ENCODE assay signal across 9 cellular contexts in the genomic region with DNA sequence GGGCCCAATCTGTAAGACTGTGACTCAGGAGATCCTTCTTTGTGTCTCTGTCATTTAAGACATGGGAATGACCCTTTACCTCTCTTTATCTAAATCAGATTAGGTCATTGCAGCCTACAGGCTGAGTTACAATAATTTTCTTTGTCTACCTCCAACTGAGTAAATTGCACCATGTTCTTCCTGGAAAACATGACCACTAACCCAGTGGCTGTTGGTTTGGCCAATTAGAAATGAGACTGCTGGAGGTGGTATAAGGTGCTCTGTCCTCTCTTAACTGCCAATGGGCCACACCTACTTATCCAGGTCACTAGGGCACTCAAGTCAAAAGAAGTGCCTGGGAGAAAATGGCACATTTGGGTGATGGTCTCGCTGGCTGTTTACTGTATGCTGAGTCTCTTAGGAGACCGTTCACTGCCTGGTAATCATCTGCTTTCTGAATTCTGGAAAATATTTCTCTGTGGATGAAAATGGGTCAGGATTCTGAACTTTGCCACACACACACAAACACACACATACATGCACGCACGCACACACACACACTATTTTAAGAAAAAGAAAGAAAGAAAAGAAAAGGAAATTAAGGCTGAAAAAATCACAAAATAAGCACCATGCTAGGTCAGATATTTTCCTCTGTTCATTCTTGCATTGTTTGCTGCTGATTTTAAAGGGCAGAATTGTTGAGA. TPM values are rescaled to one million over a fixed set of nuclear protein-coding genes. Genes with fewer than 3 reads are reported as not detected.
DNase-seq lines count a peak whose midpoint lies in the region; ATAC-seq, FAIRE-seq and TF ChIP-seq lines count a peak whose summit lies in the region.
"Had no signal": no experiment of that assay in that cellular context is flagged by ENCODE, and none has a peak within 500 bp of the region (broad histone marks: within the 10 kb centered on the region; RNA-seq: fewer than 3 reads in every experiment).

No MANE protein-coding gene starts in this region.

- 94% methylated on average over 4 of the region's 4 CpGs for WGBS in GM12878 (ENCODE audit: insufficient coverage, insufficient replicate concordance, low lambda C conversion rate, missing lambda C conversion rate)

- SMC1A ChIA-PET in GM12878 (lab: Charles Lee; ENCODE audit: uncharacterized antibody, unreplicated experiment): interaction anchor here (1.0 to 8.4 kb wide), 6 partner anchors 10 to 63 kb away, joined by 3 to 329 read pairs (median 36); partner anchors contain the start of gene STAMBPL1

- RAD21 ChIA-PET in GM12878 (lab: Charles Lee; ENCODE audit: unreplicated experiment): interaction anchor here (1.0 to 7.9 kb wide), 6 partner anchors 9 to 97 kb away, joined by 3 to 249 read pairs (median 66); partner anchors contain the start of gene FAS

- ATAC-seq in GM12878 (no peak), mucosa of descending colon (peak; percentile 91), HG03565 (IDR thresholded peaks at IDR 0.05; ENCODE audit: unreplicated experiment) (no peak)

- H4K20me1 ChIP-seq in GM12878 (ENCODE audit: control insufficient read depth, insufficient read depth): no peaks in the 10 kb centered on the region

- H3K4me3 ChIP-seq in AG10803 (ENCODE audit: low read length) (no peak overlapping the region), GM12878 (no peak overlapping the region), mucosa of descending colon (peak overlapping the region; percentile 1)

- no peak for TF ChIP-seq EP300 in GM12878 (IDR thresholded peaks at IDR 0.05; ENCODE audit: borderline replicate concordance in 1 of 2, control insufficient read depth in 1 of 2, low read depth in 2 of 2, low read length in 2 of 2)

- DNase-seq in AG10803 (ENCODE audit: low read depth) (peak; percentile 31), HuH-7 (ENCODE audit: low spot score) (peak; percentile 39), GM12878 (ENCODE audit: low read depth, low spot score) (no peak), mucosa of descending colon (peak in 1 of 3 donors; percentile 78), cerebellar cortex (ENCODE audit: low spot score) (no peak), NCI-H2171 (lab: John Stamatoyannopoulos, UW) (no peak), HUDEP-2 (lab: John Stamatoyannopoulos, UW; ENCODE audit: unreplicated experiment in 76 of 76) (no peak)
- DNase-seq: amniotic stem cell had no signal

- H3K9ac ChIP-seq in GM12878 (ENCODE audit: control insufficient read depth, insufficient read depth, low read length): no peak overlapping the region

- CTCF ChIA-PET in GM12878 (lab: Yijun Ruan, JAX): interaction anchor here (1.0 to 6.6 kb wide), 4 partner anchors 10 to 60 kb away, joined by 5 to 116 read pairs (median 6); no protein-coding TSS in a partner anchor

- no peaks in the 10 kb centered on the region for H3K27me3 ChIP-seq in GM12878 (replicated peaks in 1 of 2; ENCODE audit: control insufficient read depth in 2 of 2, insufficient read depth in 2 of 2, low read length in 1 of 2)

- H3K79me2 ChIP-seq in GM12878 (ENCODE audit: control insufficient read depth, insufficient read depth, low read length): peaks cover 80% of the 10 kb centered on the region

- TF ChIP-seq POLR2A in GM12878 (IDR thresholded peaks at IDR 0.05; ENCODE audit: low read depth, low read length): no peak

- in situ Hi-C loops in GM12878 (cut with MboI): no loop called here

- FAIRE-seq in GM12878 (lab: Jason Lieb, UNC): no peak

- H3K4me1 ChIP-seq in GM12878 (ENCODE audit: control insufficient read depth, insufficient read depth, low read length) (peaks cover 42% of the 10 kb centered on the region), mucosa of descending colon (ENCODE audit: low read depth) (peaks cover 48% of the 10 kb centered on the region)

- peak overlapping the region; percentile 84 for H3K27ac ChIP-seq in GM12878 (ENCODE audit: control insufficient read depth, insufficient read depth)

- no peak for TF ChIP-seq CTCF in AG10803 (conservative IDR thresholded peaks at IDR 0.05; ENCODE audit: low read length)
- TF ChIP-seq CTCF in GM12878 (IDR thresholded peaks at IDR 0.05 in 2 of 3, conservative IDR thresholded peaks at IDR 0.05 in 1 of 3; ENCODE audit: control insufficient read depth in 2 of 3, extremely low read depth in 1 of 3, insufficient read depth in 1 of 3, low read depth in 3 of 3, low read length in 3 of 3): no peak
- no peak for TF ChIP-seq CTCF in mucosa of descending colon (IDR thresholded peaks at IDR 0.05)

- intact Hi-C loops in GM12878 (cut with micrococcal nuclease; ENCODE audit: unreplicated experiment) (no loop called here), mucosa of descending colon (cut with DNase I, micrococcal nuclease) (no loop called here)

- H3K9me3 ChIP-seq in GM12878 (replicated peaks; ENCODE audit: control insufficient read depth, insufficient read depth, low read length) (no peaks in the 10 kb centered on the region), mucosa of descending colon (no peaks in the 10 kb centered on the region)

- H3K4me2 ChIP-seq in GM12878 (ENCODE audit: control insufficient read depth, insufficient read depth): peak overlapping the region; percentile 1

- no TSS peak for BruUV-seq in GM12878 (replicated peaks; lab: Mats Ljungman, UMichigan)

- no peak overlapping the region for H2AFZ ChIP-seq in GM12878 (ENCODE audit: control insufficient read depth, low read depth, low read length)

- H3K36me3 ChIP-seq in GM12878 (ENCODE audit: control insufficient read depth in 2 of 2, insufficient read depth in 2 of 2, low read length in 1 of 2): no peaks in the 10 kb centered on the region
- H3K36me3 ChIP-seq in mucosa of descending colon (ENCODE audit: low read depth): no peaks in the 10 kb centered on the region

- TF ChIP-seq RAD21 in GM12878 (IDR thresholded peaks at IDR 0.05; ENCODE audit: insufficient read depth, low read depth, low read length): no peak

- POLR2A ChIA-PET in GM12878 (lab: Charles Lee): interaction anchor here (0.6 to 6.3 kb wide), 7 partner anchors 9 to 102 kb away, joined by 3 to 248 read pairs (median 4); partner anchors contain the start of gene FAS

RNA-seq across cellular contexts. Expression of gene STAMBPL1, which starts 16.4 kb away (rescaled TPM):
- total RNA-seq in GM12878 (2013; cell fraction: nucleolus; rRNA removed): 253 and 256 TPM in 2 replicates
- 44.1 and 48.9 TPM in 2 replicates for total RNA-seq in GM12878 (2014; rRNA removed)
- total RNA-seq in GM12878 (2014; rRNA removed; fragmentation: Illumina TruSeq; extraction: Trizol): 28.8 and 29.0 TPM in 2 replicates
- total RNA-seq in GM12878 (2021): 24.8 and 26.3 TPM in 2 replicates
- 5.7 TPM for polyA plus RNA-seq in GM12878 (2011; ENCODE audit: low read depth)
- polyA plus RNA-seq in GM12878 (2011; rRNA removed): 42.1 and 55.8 TPM in 2 replicates
- 24.9 and 36.8 TPM in 2 replicates for polyA plus RNA-seq in GM12878 (2011; cell fraction: cytosol; rRNA removed)
- polyA plus RNA-seq in GM12878 (2011; cell fraction: nucleus; rRNA removed): 48.4 and 51.8 TPM in 2 replicates
- polyA plus RNA-seq in GM12878 (2012): 9.4 and 15.2 TPM in 2 replicates
- polyA plus RNA-seq in GM12878 (2014; fragmentation: Illumina TruSeq; extraction: Trizol): 24.5 and 29.6 TPM in 2 replicates
- polyA plus RNA-seq in GM12878 (2014; fragmentation: Nextera tagmentation; extraction: Ambion mirVana): 10 to 100 TPM in 1 of 2 experiments, 1 to 10 TPM in 1; 7.5 to 13.0 TPM
- polyA plus RNA-seq in GM12878 (2014; rRNA removed): 21.2 and 29.6 TPM in 2 replicates
- polyA plus RNA-seq in GM12878 (2016; fragmentation: Nextera tagmentation; extraction: Ambion mirVana): 10 to 100 TPM; 21.0 to 21.5 TPM
- 28.0 and 32.3 TPM in 2 replicates for polyA minus RNA-seq in GM12878 (2011; rRNA and poly(A)+ RNA removed)
- polyA minus RNA-seq in GM12878 (2011; cell fraction: cytosol; rRNA and poly(A)+ RNA removed): 9.8 and 14.3 TPM in 2 replicates
- 60.7 and 118 TPM in 2 replicates for polyA minus RNA-seq in GM12878 (2011; cell fraction: nucleus; rRNA and poly(A)+ RNA removed)
- 10 to 100 TPM; 19.2 to 44.2 (median 20.0) TPM for total RNA-seq in mucosa of descending colon

RNA-seq across cellular contexts. Expression of gene ANKRD22, which starts 44.8 kb away (rescaled TPM):
- not detected in 2 replicates for total RNA-seq in GM12878 (2013; cell fraction: nucleolus; rRNA removed)
- total RNA-seq in GM12878 (2014; rRNA removed): 0.54 and 0.62 TPM in 2 replicates
- 0.51 and 0.98 TPM in 2 replicates for total RNA-seq in GM12878 (2014; rRNA removed; fragmentation: Illumina TruSeq; extraction: Trizol)
- 0.48 and 0.56 TPM in 2 replicates for total RNA-seq in GM12878 (2021)
- 0.16 TPM for polyA plus RNA-seq in GM12878 (2011; ENCODE audit: low read depth)
- polyA plus RNA-seq in GM12878 (2011; rRNA removed): 0.52 and 0.59 TPM in 2 replicates
- 0.17 and 0.22 TPM in 2 replicates for polyA plus RNA-seq in GM12878 (2011; cell fraction: cytosol; rRNA removed)
- 0.16 TPM in 1 of 2 replicates, not detected in the other for polyA plus RNA-seq in GM12878 (2011; cell fraction: nucleus; rRNA removed)
- polyA plus RNA-seq in GM12878 (2012): 0.08 and 0.16 TPM in 2 replicates
- polyA plus RNA-seq in GM12878 (2014; fragmentation: Illumina TruSeq; extraction: Trizol): 0.95 and 1.1 TPM in 2 replicates
- polyA plus RNA-seq in GM12878 (2014; fragmentation: Nextera tagmentation; extraction: Ambion mirVana): 1 to 10 TPM in 1 of 2 experiments, under 1 TPM in 1; 0.92 to 1.3 TPM
- polyA plus RNA-seq in GM12878 (2014; rRNA removed): 0.59 and 0.96 TPM in 2 replicates
- polyA plus RNA-seq in GM12878 (2016; fragmentation: Nextera tagmentation; extraction: Ambion mirVana): under 1 TPM; 0.30 to 0.79 TPM
- polyA minus RNA-seq in GM12878 (2011; rRNA and poly(A)+ RNA removed): 0.15 TPM in 1 of 2 replicates, not detected in the other
- polyA minus RNA-seq in GM12878 (2011; cell fraction: cytosol; rRNA and poly(A)+ RNA removed): not detected in 2 replicates
- not detected in 2 replicates for polyA minus RNA-seq in GM12878 (2011; cell fraction: nucleus; rRNA and poly(A)+ RNA removed)
- 10 to 100 TPM in 2 of 3 donors, 1 to 10 TPM in 1; 9.0 to 30.6 (median 18.9) TPM for total RNA-seq in mucosa of descending colon

RNA-seq across cellular contexts. Expression of gene ACTA2, which starts 56.1 kb away (rescaled TPM):
- total RNA-seq in GM12878 (2013; cell fraction: nucleolus; rRNA removed): 23.9 and 26.3 TPM in 2 replicates
- total RNA-seq in GM12878 (2014; rRNA removed): 25.3 and 32.5 TPM in 2 replicates
- 19.1 and 19.7 TPM in 2 replicates for total RNA-seq in GM12878 (2014; rRNA removed; fragmentation: Illumina TruSeq; extraction: Trizol)
- total RNA-seq in GM12878 (2021): 38.4 and 39.2 TPM in 2 replicates
- polyA plus RNA-seq in GM12878 (2011; ENCODE audit: low read depth): 43.4 TPM
- polyA plus RNA-seq in GM12878 (2011; rRNA removed): 18.1 and 32.2 TPM in 2 replicates
- 54.6 and 70.4 TPM in 2 replicates for polyA plus RNA-seq in GM12878 (2011; cell fraction: cytosol; rRNA removed)
- 40.9 and 41.4 TPM in 2 replicates for polyA plus RNA-seq in GM12878 (2011; cell fraction: nucleus; rRNA removed)
- polyA plus RNA-seq in GM12878 (2012): 45.7 and 60.9 TPM in 2 replicates
- polyA plus RNA-seq in GM12878 (2014; fragmentation: Illumina TruSeq; extraction: Trizol): 39.5 and 39.9 TPM in 2 replicates
- polyA plus RNA-seq in GM12878 (2014; fragmentation: Nextera tagmentation; extraction: Ambion mirVana): 10 to 100 TPM in 1 of 2 experiments, 1 to 10 TPM in 1; 7.4 to 11.6 TPM
- 23.9 and 32.0 TPM in 2 replicates for polyA plus RNA-seq in GM12878 (2014; rRNA removed)
- 10 to 100 TPM; 75.4 to 78.2 TPM for polyA plus RNA-seq in GM12878 (2016; fragmentation: Nextera tagmentation; extraction: Ambion mirVana)
- 44.8 and 58.0 TPM in 2 replicates for polyA minus RNA-seq in GM12878 (2011; rRNA and poly(A)+ RNA removed)
- 28.2 and 29.3 TPM in 2 replicates for polyA minus RNA-seq in GM12878 (2011; cell fraction: cytosol; rRNA and poly(A)+ RNA removed)
- polyA minus RNA-seq in GM12878 (2011; cell fraction: nucleus; rRNA and poly(A)+ RNA removed): 19.0 and 37.1 TPM in 2 replicates
- 100 to 1,000 TPM in 2 of 3 donors, 10 to 100 TPM in 1; 80.6 to 920 (median 253) TPM for total RNA-seq in mucosa of descending colon

Comparison
In these comparisons a context has a peak if more than half of its experiments do, and no peak if none do; other contexts are left out.
1. DNase-seq: peak in AG10803 (single experiment) and HuH-7 (single experiment); none in GM12878 (single experiment), cerebellar cortex (single experiment), NCI-H2171 (single experiment) and HUDEP-2 (0 of 76).
2. RNA of gene ANKRD22, which starts 44.8 kb away (total RNA-seq): 9.0 to 30.6 TPM in mucosa of descending colon; 0.48 to 0.98 TPM in GM12878; every median in the first group is over 4 times any median in the second.